Comparison of ENCODE assay signal across 8 cellular contexts in genomic region chr15:42137461-42138261, GRCh38. TPM values are rescaled to one million over a fixed set of nuclear protein-coding genes. Genes with fewer than 3 reads are reported as not detected.
DNase-seq lines count a peak whose midpoint lies in the region; ATAC-seq lines count a peak whose summit lies in the region.

No MANE protein-coding gene starts in this region.

- no peaks in the 10 kb centered on the region for H3K9me3 Mint-ChIP-seq in activated CD4-positive, alpha-beta T cell treated with anti-CD3 and anti-CD28 coated beads, Interleukin-2, amount 10 ng/mL, durations not matched to agents 24 days and 14 days

- DNase-seq in stimulated activated CD4-positive, alpha-beta T cell treated with anti-CD3 and anti-CD28 coated beads, Interleukin-4, amount 100 ng/mL, for 24 hours, result peak; percentile 9
- no peak for DNase-seq in stimulated activated CD4-positive, alpha-beta T cell treated with anti-CD3 and anti-CD28 coated beads, Interleukin-4, amount 100 ng/mL, for 4 hours
- peak; percentile 56 for DNase-seq in NCI-H1436 (lab: John Stamatoyannopoulos, UW)
- peak; percentile 73 for DNase-seq in activated CD4-positive, alpha-beta T cell treated with anti-CD3 and anti-CD28 coated beads, Interleukin-2, amount 10 ng/mL, durations not matched to agents 24 days and 14 days
- DNase-seq in globus pallidus (ENCODE audit: low spot score), result peak; percentile 47
- DNase-seq in renal cortical epithelial cell (ENCODE audit: low read depth), result peak; percentile 44

- H3K36me3 Mint-ChIP-seq in activated CD4-positive, alpha-beta T cell treated with anti-CD3 and anti-CD28 coated beads, Interleukin-2, amount 10 ng/mL, durations not matched to agents 24 days and 14 days (ENCODE audit: low read depth), result no peaks in the 10 kb centered on the region

- intact Hi-C loops in activated CD4-positive, alpha-beta T cell treated with anti-CD3 and anti-CD28 coated beads, Interleukin-2, amount 10 ng/mL, durations not matched to agents 24 days and 14 days (cut with micrococcal nuclease), result loop anchor here (1.0 to 2.0 kb wide), 3 partner anchors 53 to 149 kb away; no protein-coding TSS in a partner anchor

- peaks cover 2% of the 10 kb centered on the region for H3K27me3 Mint-ChIP-seq in activated CD4-positive, alpha-beta T cell treated with anti-CD3 and anti-CD28 coated beads, Interleukin-2, amount 10 ng/mL, durations not matched to agents 24 days and 14 days

- H3K4me3 Mint-ChIP-seq in activated CD4-positive, alpha-beta T cell treated with anti-CD3 and anti-CD28 coated beads, Interleukin-2, amount 10 ng/mL, durations not matched to agents 24 days and 14 days, result no peak overlapping the region

- peaks cover 2% of the 10 kb centered on the region for H3K4me1 Mint-ChIP-seq in activated CD4-positive, alpha-beta T cell treated with anti-CD3 and anti-CD28 coated beads, Interleukin-2, amount 10 ng/mL, durations not matched to agents 24 days and 14 days

- H3K27ac Mint-ChIP-seq in activated CD4-positive, alpha-beta T cell treated with anti-CD3 and anti-CD28 coated beads, Interleukin-2, amount 10 ng/mL, durations not matched to agents 24 days and 14 days, result no peak overlapping the region

- no peak for ATAC-seq in HG03095 (IDR thresholded peaks at IDR 0.05; ENCODE audit: unreplicated experiment)
- no peak for ATAC-seq in HG03097 (IDR thresholded peaks at IDR 0.05; ENCODE audit: low FRiP score, unreplicated experiment)

RNA-seq across cellular contexts. Expression of gene PLA2G4F, which starts 18.8 kb away (rescaled TPM):
- total RNA-seq in activated CD4-positive, alpha-beta T cell treated with anti-CD3 and anti-CD28 coated beads, Interleukin-2, amount 10 ng/mL, durations not matched to agents 24 days and 14 days, result not detected in 2 replicates
- total RNA-seq in renal cortical epithelial cell, result 0.20 and 2.1 TPM in 2 replicates

RNA-seq across cellular contexts. Expression of gene PLA2G4D, which starts 43.3 kb away (rescaled TPM):
- total RNA-seq in activated CD4-positive, alpha-beta T cell treated with anti-CD3 and anti-CD28 coated beads, Interleukin-2, amount 10 ng/mL, durations not matched to agents 24 days and 14 days, result not detected in 2 replicates
- total RNA-seq in renal cortical epithelial cell, result not detected in 2 replicates

Comparison
In these comparisons a context has a peak if more than half of its experiments do, and no peak if none do; other contexts are left out.
1. DNase-seq: peak in stimulated activated CD4-positive, alpha-beta T cell treated with anti-CD3 and anti-CD28 coated beads, Interleukin-4, amount 100 ng/mL, for 24 hours (single experiment), NCI-H1436 (single experiment), activated CD4-positive, alpha-beta T cell treated with anti-CD3 and anti-CD28 coated beads, Interleukin-2, amount 10 ng/mL, durations not matched to agents 24 days and 14 days (single experiment), globus pallidus (single experiment) and renal cortical epithelial cell (single experiment); none in stimulated activated CD4-positive, alpha-beta T cell treated with anti-CD3 and anti-CD28 coated beads, Interleukin-4, amount 100 ng/mL, for 4 hours (0 of 2).